ENCODE assay signal across 18 cellular contexts in the genomic region with DNA sequence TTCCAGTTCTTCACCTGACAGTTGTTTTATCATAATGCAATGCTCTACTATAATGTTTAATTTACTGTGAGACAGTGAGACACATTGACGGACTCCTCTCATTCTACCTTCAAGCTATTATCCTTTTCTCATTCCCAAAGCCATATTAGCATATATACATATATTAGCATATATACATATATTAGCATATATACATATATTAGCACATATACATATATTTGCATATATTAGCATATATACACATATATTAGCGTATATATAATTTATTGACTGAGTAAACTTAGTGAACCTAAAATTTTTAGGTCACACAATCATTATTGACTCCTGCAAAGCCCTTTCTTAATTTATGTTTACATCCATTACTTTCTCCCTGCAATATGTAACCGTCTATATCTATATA.
DNase-seq lines count a peak whose midpoint lies in the region; ATAC-seq, FAIRE-seq and TF ChIP-seq lines count a peak whose summit lies in the region.
"Had no signal": no experiment of that assay in that cellular context is flagged by ENCODE, and none has a peak within 500 bp of the region (broad histone marks: within the 10 kb centered on the region; RNA-seq: fewer than 3 reads in every experiment).

No MANE protein-coding gene starts in this region.

- 64% methylated on average over 3 of the region's 3 CpGs for WGBS in GM12878 (ENCODE audit: insufficient coverage, insufficient replicate concordance, low lambda C conversion rate, missing lambda C conversion rate)
- WGBS in H1 (ENCODE audit: extremely low coverage in 1 of 2, insufficient coverage in 1 of 2, insufficient read length in 1 of 2, insufficient replicate concordance in 2 of 2, low coverage in 1 of 2, low lambda C conversion rate in 2 of 2, missing lambda C conversion rate in 1 of 2), 2 experiments: 58% methylated on average over 3 of the region's 3 CpGs; no CpG with 5 or more reads in 1 of the 2 experiments

- no peak overlapping the region for H4K5ac ChIP-seq in H1 (ENCODE audit: insufficient read length, low read depth, low read length)

- TF ChIP-seq RAD21 in GM12878 (IDR thresholded peaks at IDR 0.05; ENCODE audit: insufficient read depth, low read depth, low read length): no peak
- no peak for TF ChIP-seq RAD21 in H1 (IDR thresholded peaks at IDR 0.05 in 1 of 2, conservative IDR thresholded peaks at IDR 0.05 in 1 of 2; ENCODE audit: low read depth in 2 of 2, low read length in 2 of 2)

- DNase-seq in NAMALWA (ENCODE audit: low spot score) (peak; percentile 21), GM12878 (ENCODE audit: low read depth, low spot score) (no peak), H1 (ENCODE audit: low read depth in 1 of 2, low spot score in 2 of 2) (no peak), Kasumi-1 (lab: John Stamatoyannopoulos, UW) (no peak), nucleus accumbens (lab: John Stamatoyannopoulos, UW) (no peak)
- DNase-seq in effector memory CD4-positive, alpha-beta T cell: no peak
- DNase-seq: Caco-2; CD4-positive, CD25-positive, alpha-beta regulatory T cell; CD8-positive, alpha-beta T cell; DMS153; DND-41; GM23248; H9 had no signal

- CTCF ChIA-PET in GM12878 (lab: Yijun Ruan, JAX) (interaction anchor here (1.0 kb wide), 2 partner anchors 11 to 147 kb away, joined by 3 read pairs; no protein-coding TSS in a partner anchor), H1 (lab: Charles Lee; ENCODE audit: partially characterized antibody) (no interaction called here)

- no peaks in the 10 kb centered on the region; the same call in 2 of the 3 replicates for H3K9me3 ChIP-seq in GM12878 (replicated peaks; ENCODE audit: control insufficient read depth, insufficient read depth, low read length)
- H3K9me3 ChIP-seq in H1 (ENCODE audit: insufficient read depth in 2 of 2, low read depth in 1 of 2, low read length in 1 of 2): peaks cover 0 to 2% of the 10 kb centered on the region in 2 experiments; a peak in 2 of 4 replicates
- H3K9me3 ChIP-seq in effector memory CD4-positive, alpha-beta T cell (ENCODE audit: control insufficient read depth, low read length): no peaks in the 10 kb centered on the region
- H3K9me3 ChIP-seq: BLaER1, Caco-2 had no signal

- no peak for ATAC-seq in GM12878
- ATAC-seq: CD8-positive, alpha-beta T cell; HCT116 had no signal

- H3K4me1 ChIP-seq in GM12878 (ENCODE audit: control insufficient read depth, insufficient read depth, low read length): no peaks in the 10 kb centered on the region
- H3K4me1 ChIP-seq in H1 (replicated peaks in 1 of 4; ENCODE audit: control insufficient read depth in 3 of 4, insufficient read depth in 4 of 4, low read length in 3 of 4): peaks cover 0 to 4% (median 0%) of the 10 kb centered on the region in 4 experiments; a peak in 2 of 7 replicates
- H3K4me1 ChIP-seq in effector memory CD4-positive, alpha-beta T cell (ENCODE audit: control insufficient read depth, insufficient read depth, low read length, poor library complexity, severe bottlenecking): no peaks in the 10 kb centered on the region
- H3K4me1 ChIP-seq: BLaER1, Caco-2 had no signal

- TF ChIP-seq EP300 in GM12878 (IDR thresholded peaks at IDR 0.05; ENCODE audit: borderline replicate concordance in 1 of 2, control insufficient read depth in 1 of 2, low read depth in 2 of 2, low read length in 2 of 2): no peak
- TF ChIP-seq EP300 in H1 (IDR thresholded peaks at IDR 0.05; ENCODE audit: borderline replicate concordance in 1 of 2, low read depth in 2 of 2, low read length in 2 of 2): no peak

- no peaks in the 10 kb centered on the region for H3K79me1 ChIP-seq in H1 (ENCODE audit: low read depth, low read length)

- TF ChIP-seq POLR2A in GM12878 (IDR thresholded peaks at IDR 0.05; ENCODE audit: low read depth, low read length) (no peak), H1 (IDR thresholded peaks at IDR 0.05; ENCODE audit: control extremely low read depth in 1 of 2, low read depth in 2 of 2, low read length in 2 of 2) (no peak)

- H2BK20ac ChIP-seq in H1 (ENCODE audit: low read length): no peak overlapping the region

- H3K27me3 ChIP-seq in GM12878 (replicated peaks in 1 of 2; ENCODE audit: control insufficient read depth in 2 of 2, insufficient read depth in 2 of 2, low read length in 1 of 2): no peaks in the 10 kb centered on the region
- no peaks in the 10 kb centered on the region for H3K27me3 ChIP-seq in H1 (replicated peaks in 1 of 4; ENCODE audit: control insufficient read depth in 3 of 4, extremely low read depth in 1 of 4, insufficient read depth in 3 of 4, low read length in 3 of 4)
- no peaks in the 10 kb centered on the region for H3K27me3 ChIP-seq in effector memory CD4-positive, alpha-beta T cell (replicated peaks; ENCODE audit: control insufficient read depth, insufficient read depth, low read length, poor library complexity, severe bottlenecking)
- H3K27me3 ChIP-seq: BLaER1 had no signal

- BruUV-seq in GM12878 (replicated peaks; lab: Mats Ljungman, UMichigan): no TSS peak

- RAD21 ChIA-PET in GM12878 (lab: Charles Lee; ENCODE audit: unreplicated experiment): no interaction called here

- no peaks in the 10 kb centered on the region for H4K20me1 ChIP-seq in GM12878 (ENCODE audit: control insufficient read depth, insufficient read depth)
- no peaks in the 10 kb centered on the region for H4K20me1 ChIP-seq in H1 (replicated peaks in 1 of 2; ENCODE audit: control insufficient read depth in 1 of 2, insufficient read depth in 2 of 2, low read length in 2 of 2)
- H4K20me1 ChIP-seq: BLaER1 had no signal

- no peak overlapping the region for H3K4ac ChIP-seq in H1 (replicated peaks; ENCODE audit: insufficient read length, low read depth, low read length)

- H3K4me3 ChIP-seq in GM12878 (no peak overlapping the region), H1 (ENCODE audit: extremely low read depth in 1 of 4, insufficient read depth in 2 of 4, low read depth in 3 of 4, low read length in 4 of 4) (no peak overlapping the region)
- H3K4me3 ChIP-seq in effector memory CD4-positive, alpha-beta T cell (ENCODE audit: insufficient read depth, low read depth, low read length, poor library complexity, severe bottlenecking): no peak overlapping the region
- H3K4me3 ChIP-seq: BLaER1, GM23248 had no signal

- no peaks in the 10 kb centered on the region for H3K79me2 ChIP-seq in GM12878 (ENCODE audit: control insufficient read depth, insufficient read depth, low read length)
- no peaks in the 10 kb centered on the region for H3K79me2 ChIP-seq in H1 (ENCODE audit: control insufficient read depth in 1 of 2, insufficient read depth in 2 of 2, low read length in 2 of 2)

- H3K14ac ChIP-seq in H1 (ENCODE audit: insufficient read length): no peak overlapping the region

- H3K27ac ChIP-seq in GM12878 (ENCODE audit: control insufficient read depth, insufficient read depth) (no peak overlapping the region), H1 (ENCODE audit: low read depth, low read length) (no peak overlapping the region)
- no peak overlapping the region for H3K27ac ChIP-seq in effector memory CD4-positive, alpha-beta T cell (ENCODE audit: insufficient read depth, low read length, poor library complexity, severe bottlenecking)
- H3K27ac ChIP-seq: BLaER1, C4-2B, GM23248 had no signal

- no peak overlapping the region for H3K56ac ChIP-seq in H1 (replicated peaks; ENCODE audit: insufficient read length, low read depth, low read length)

- H4K8ac ChIP-seq in H1 (ENCODE audit: extremely low read depth, insufficient read depth, low read length): no peak overlapping the region

- no peaks in the 10 kb centered on the region for H3K23me2 ChIP-seq in H1 (ENCODE audit: low read depth, low read length)

- H3K9ac ChIP-seq in GM12878 (ENCODE audit: control insufficient read depth, insufficient read depth, low read length): no peak overlapping the region
- no peak overlapping the region for H3K9ac ChIP-seq in H1 (replicated peaks in 1 of 4; ENCODE audit: extremely low read depth in 1 of 4, low read depth in 3 of 4, low read length in 3 of 4)
- H3K9ac ChIP-seq: BLaER1, GM23248 had no signal

- intact Hi-C loops in GM12878 (cut with micrococcal nuclease; ENCODE audit: unreplicated experiment): no loop called here

- H3K18ac ChIP-seq in H1 (ENCODE audit: extremely low read depth, low read length): no peak overlapping the region

- H2BK5ac ChIP-seq in H1 (ENCODE audit: low read depth, low read length): no peak overlapping the region

- no peak for TF ChIP-seq CTCF in GM12878 (IDR thresholded peaks at IDR 0.05 in 2 of 3, conservative IDR thresholded peaks at IDR 0.05 in 1 of 3; ENCODE audit: control insufficient read depth in 2 of 3, extremely low read depth in 1 of 3, insufficient read depth in 1 of 3, low read depth in 3 of 3, low read length in 3 of 3)
- TF ChIP-seq CTCF in H1 (IDR thresholded peaks at IDR 0.05; ENCODE audit: control extremely low read depth in 1 of 3, insufficient read depth in 1 of 3, low read depth in 1 of 3, low read length in 3 of 3): no peak

- H2AFZ ChIP-seq in GM12878 (ENCODE audit: control insufficient read depth, low read depth, low read length) (no peak overlapping the region), H1 (ENCODE audit: low read length) (no peak overlapping the region)
- H2AFZ ChIP-seq: GM23248 had no signal

- SMC1A ChIA-PET in GM12878 (lab: Charles Lee; ENCODE audit: uncharacterized antibody, unreplicated experiment): no interaction called here

- H3K36me3 ChIP-seq in GM12878 (ENCODE audit: control insufficient read depth in 2 of 2, insufficient read depth in 2 of 2, low read length in 1 of 2): no peaks in the 10 kb centered on the region
- no peaks in the 10 kb centered on the region for H3K36me3 ChIP-seq in H1 (ENCODE audit: control insufficient read depth in 2 of 4, insufficient read depth in 4 of 4, low read length in 3 of 4)
- no peaks in the 10 kb centered on the region for H3K36me3 ChIP-seq in effector memory CD4-positive, alpha-beta T cell (ENCODE audit: control insufficient read depth, insufficient read depth, low read length)
- H3K36me3 ChIP-seq: BLaER1 had no signal

- H2BK15ac ChIP-seq in H1 (ENCODE audit: low read length): no peak overlapping the region

- POLR2A ChIA-PET in GM12878 (lab: Charles Lee) (no interaction called here), H1 (lab: Charles Lee; ENCODE audit: partially characterized antibody) (no interaction called here)

- H2BK120ac ChIP-seq in H1 (replicated peaks; ENCODE audit: low read depth, low read length): no peak overlapping the region

- H2BK12ac ChIP-seq in H1 (ENCODE audit: low read depth, low read length): no peak overlapping the region

- no peak overlapping the region for H2AK5ac ChIP-seq in H1 (ENCODE audit: low read depth, low read length)

- H4K91ac ChIP-seq in H1 (replicated peaks; ENCODE audit: insufficient read length, low read length): no peak overlapping the region

- FAIRE-seq in GM12878 (lab: Jason Lieb, UNC) (no peak), H1 (lab: Jason Lieb, UNC) (no peak)
- FAIRE-seq: G401.6, GM19239 had no signal

- H3K23ac ChIP-seq in H1 (ENCODE audit: insufficient read length): no peak overlapping the region

- in situ Hi-C loops in GM12878 (cut with MboI): no loop called here

- H3K4me2 ChIP-seq in GM12878 (ENCODE audit: control insufficient read depth, insufficient read depth) (no peak overlapping the region), H1 (ENCODE audit: insufficient read depth in 1 of 2, low read depth in 2 of 2, low read length in 2 of 2) (no peak overlapping the region)
- H3K4me2 ChIP-seq: BLaER1 had no signal

TF ChIP-seq in H1, 55 proteins besides CTCF, POLR2A, EP300 and RAD21:
- TF ChIP-seq CEBPB (IDR thresholded peaks at IDR 0.05; ENCODE audit: low read depth, low read length): no peak
- peak; percentile 82; the same call in 1 of the 2 replicates for TF ChIP-seq MAFK (IDR thresholded peaks at IDR 0.05; ENCODE audit: low read depth, low read length)
